Comparison of ENCODE assay signal across 18 cellular contexts in the genomic region with DNA sequence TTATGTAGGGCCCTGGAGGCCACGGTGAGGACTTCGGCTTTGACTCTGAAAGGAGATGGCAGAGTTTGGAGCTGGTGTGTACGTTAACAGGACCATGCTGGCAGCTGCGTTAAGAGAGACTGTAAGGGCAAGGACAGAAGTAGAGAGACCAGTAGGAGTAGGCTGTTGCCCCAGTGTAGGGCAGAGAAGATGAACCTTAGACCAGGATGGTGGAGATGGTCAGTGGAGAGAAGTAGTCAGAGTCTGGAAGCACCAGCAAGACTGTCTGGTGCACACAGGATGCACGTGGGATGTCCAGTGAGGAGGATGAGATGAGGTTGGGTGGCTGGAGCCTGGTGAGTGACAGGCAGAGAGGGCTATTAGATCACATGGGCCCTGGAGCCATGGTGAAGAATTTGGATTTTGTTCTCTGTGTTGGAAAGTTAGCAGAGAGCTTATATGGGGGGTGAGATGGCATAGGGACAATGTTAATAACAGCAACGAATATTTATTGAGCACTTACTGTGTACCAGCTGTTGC.
DNase-seq lines count a peak whose midpoint lies in the region; ATAC-seq, FAIRE-seq and TF ChIP-seq lines count a peak whose summit lies in the region.
"Had no signal": no experiment of that assay in that cellular context is flagged by ENCODE, and none has a peak within 500 bp of the region (broad histone marks: within the 10 kb centered on the region; RNA-seq: fewer than 3 reads in every experiment).

No MANE protein-coding gene starts in this region.

- H2AFZ ChIP-seq in GM12878 (ENCODE audit: control insufficient read depth, low read depth, low read length) (no peak overlapping the region), mesenchymal stem cell (ENCODE audit: low read depth, low read length) (no peak overlapping the region)

- RAD21 ChIA-PET in GM12878 (lab: Charles Lee; ENCODE audit: unreplicated experiment): no interaction called here

- DNase-seq in HFFc6 (no peak), GM12878 (ENCODE audit: low read depth, low spot score) (no peak), mesenchymal stem cell (no peak), uterus (no peak), DMS153 (lab: John Stamatoyannopoulos, UW) (no peak), heart right ventricle (no peak)
- no peak for DNase-seq in activated naive CD8-positive, alpha-beta T cell treated with anti-CD3 and anti-CD28 coated beads for 36 hours
- DNase-seq: activated gamma-delta T cell; COR-L47; gastrocnemius medialis; KBM-7; natural killer cell; NCI-H146; Right ventricle myocardium superior; stimulated activated naive CD4-positive, alpha-beta T cell; T-helper 1 cell had no signal

- 0 out of 2 replicates have a peak overlapping the region, but pooled peaks have one; percentile 19 for H3K4me3 Mint-ChIP-seq in HFFc6
- no peak overlapping the region for H3K4me3 Mint-ChIP-seq in activated naive CD8-positive, alpha-beta T cell treated with anti-CD3 and anti-CD28 coated beads for 36 hours
- H3K4me3 Mint-ChIP-seq: central memory CD8-positive, alpha-beta T cell; memory B cell; natural killer cell had no signal

- H3K4me1 ChIP-seq in GM12878 (ENCODE audit: control insufficient read depth, insufficient read depth, low read length) (no peaks in the 10 kb centered on the region; the same call in 1 of the 2 replicates), mesenchymal stem cell (ENCODE audit: control insufficient read depth, insufficient read depth, low read depth, low read length) (peaks cover 32% of the 10 kb centered on the region), uterus (peaks cover 18 to 27% of the 10 kb centered on the region in 2 donors), heart right ventricle (peaks cover 21 to 80% (median 42%) of the 10 kb centered on the region in 9 donors)

- peak overlapping the region; percentile 85 to 88 for H2BK12ac ChIP-seq in mesenchymal stem cell (ENCODE audit: low read length in 2 of 2)

- no peak overlapping the region for H2BK5ac ChIP-seq in mesenchymal stem cell (ENCODE audit: low read depth, low read length, poor library complexity, severe bottlenecking)

- no peak overlapping the region for H2AK5ac ChIP-seq in mesenchymal stem cell (ENCODE audit: low read length, severe bottlenecking)

- H3K9me3 ChIP-seq in GM12878 (replicated peaks; ENCODE audit: control insufficient read depth, insufficient read depth, low read length): no peaks in the 10 kb centered on the region
- no peaks in the 10 kb centered on the region for H3K9me3 ChIP-seq in mesenchymal stem cell (ENCODE audit: control insufficient read depth, low read length)
- H3K9me3 ChIP-seq in uterus: no peaks in the 10 kb centered on the region
- H3K9me3 ChIP-seq in heart right ventricle: no peaks in the 10 kb centered on the region
- H3K9me3 ChIP-seq: gastrocnemius medialis had no signal

- TF ChIP-seq POLR2A in GM12878 (IDR thresholded peaks at IDR 0.05; ENCODE audit: low read depth, low read length): no peak
- no peak for TF ChIP-seq POLR2A in uterus (IDR thresholded peaks at IDR 0.05)

- no peak overlapping the region for H2BK15ac ChIP-seq in mesenchymal stem cell (ENCODE audit: low read depth, poor library complexity, severe bottlenecking)

- in situ Hi-C loops in GM12878 (cut with MboI): no loop called here

- H3K79me2 ChIP-seq in GM12878 (ENCODE audit: control insufficient read depth, insufficient read depth, low read length): no peaks in the 10 kb centered on the region

- no peaks in the 10 kb centered on the region; the same call in 1 of the 2 replicates for H3K36me3 Mint-ChIP-seq in HFFc6 (ENCODE audit: low read depth)
- H3K36me3 Mint-ChIP-seq in activated naive CD8-positive, alpha-beta T cell treated with anti-CD3 and anti-CD28 coated beads for 36 hours: no peaks in the 10 kb centered on the region
- H3K36me3 Mint-ChIP-seq: memory B cell, natural killer cell had no signal

- H3K18ac ChIP-seq in mesenchymal stem cell (ENCODE audit: low read depth in 1 of 2, low read length in 2 of 2): peak overlapping the region; percentile 23 to 86

- FAIRE-seq in GM12878 (lab: Jason Lieb, UNC): no peak

- no peaks in the 10 kb centered on the region for H4K20me1 ChIP-seq in GM12878 (ENCODE audit: control insufficient read depth, insufficient read depth)

- ATAC-seq in GM12878 (no peak), heart right ventricle (no peak)
- ATAC-seq: gastrocnemius medialis, natural killer cell had no signal

- peaks cover 26% of the 10 kb centered on the region for H3K79me1 ChIP-seq in mesenchymal stem cell (replicated peaks; ENCODE audit: low read length, poor library complexity, severe bottlenecking)

- H3K9ac ChIP-seq in GM12878 (ENCODE audit: control insufficient read depth, insufficient read depth, low read length): no peak overlapping the region
- no peak overlapping the region for H3K9ac ChIP-seq in mesenchymal stem cell (ENCODE audit: low read length)

- peak overlapping the region; percentile 72 for H4K91ac ChIP-seq in mesenchymal stem cell (ENCODE audit: low read length)

- no peak overlapping the region for H3K4me2 ChIP-seq in GM12878 (ENCODE audit: control insufficient read depth, insufficient read depth)
- no peak overlapping the region for H3K4me2 ChIP-seq in mesenchymal stem cell (ENCODE audit: low read length, poor library complexity, severe bottlenecking)

- H3K27me3 ChIP-seq in GM12878 (replicated peaks in 1 of 2; ENCODE audit: control insufficient read depth in 2 of 2, insufficient read depth in 2 of 2, low read length in 1 of 2) (no peaks in the 10 kb centered on the region), mesenchymal stem cell (ENCODE audit: control insufficient read depth in 1 of 2, insufficient read depth in 1 of 2, low read length in 2 of 2) (no peaks in the 10 kb centered on the region), uterus (no peaks in the 10 kb centered on the region), heart right ventricle (no peaks in the 10 kb centered on the region)
- H3K27me3 ChIP-seq: gastrocnemius medialis had no signal

- H3K23ac ChIP-seq in mesenchymal stem cell (ENCODE audit: low read length in 2 of 2): peak overlapping the region in 1 of 2 experiments; percentile 3

- H3K27me3 Mint-ChIP-seq in HFFc6 (ENCODE audit: insufficient read depth): peaks cover 1% of the 10 kb centered on the region; the same call in 1 of the 2 replicates
- no peaks in the 10 kb centered on the region for H3K27me3 Mint-ChIP-seq in activated naive CD8-positive, alpha-beta T cell treated with anti-CD3 and anti-CD28 coated beads for 36 hours

- peak overlapping the region in 1 of 2 experiments; percentile 42 for H3K4ac ChIP-seq in mesenchymal stem cell (ENCODE audit: low read depth in 1 of 2, low read length in 2 of 2)

- H3K36me3 ChIP-seq in GM12878 (ENCODE audit: control insufficient read depth in 2 of 2, insufficient read depth in 2 of 2, low read length in 1 of 2) (no peaks in the 10 kb centered on the region), mesenchymal stem cell (ENCODE audit: control insufficient read depth in 1 of 2, insufficient read depth in 2 of 2, low read depth in 1 of 2, low read length in 2 of 2) (no peaks in the 10 kb centered on the region), uterus (no peaks in the 10 kb centered on the region), heart right ventricle (no peaks in the 10 kb centered on the region)
- H3K36me3 ChIP-seq: gastrocnemius medialis had no signal

- no peak overlapping the region for H4K8ac ChIP-seq in mesenchymal stem cell (ENCODE audit: low read length)

- CTCF ChIA-PET in GM12878 (lab: Yijun Ruan, JAX): interaction anchor here (0.8 to 1.6 kb wide), 3 partner anchors 19 to 106 kb away, joined by 3 read pairs; no protein-coding TSS in a partner anchor

- TF ChIP-seq CTCF in HFFc6 (IDR thresholded peaks at IDR 0.05): no peak
- no peak for TF ChIP-seq CTCF in GM12878 (IDR thresholded peaks at IDR 0.05 in 2 of 3, conservative IDR thresholded peaks at IDR 0.05 in 1 of 3; ENCODE audit: control insufficient read depth in 2 of 3, extremely low read depth in 1 of 3, insufficient read depth in 1 of 3, low read depth in 3 of 3, low read length in 3 of 3)
- no peak for TF ChIP-seq CTCF in uterus (IDR thresholded peaks at IDR 0.05)
- TF ChIP-seq CTCF in heart right ventricle (IDR thresholded peaks at IDR 0.05): no peak

- H3K4me1 Mint-ChIP-seq in HFFc6 (ENCODE audit: low read depth): peaks cover 75% of the 10 kb centered on the region
- H3K4me1 Mint-ChIP-seq in activated naive CD8-positive, alpha-beta T cell treated with anti-CD3 and anti-CD28 coated beads for 36 hours: peaks cover 52% of the 10 kb centered on the region
- H3K4me1 Mint-ChIP-seq: central memory CD8-positive, alpha-beta T cell had no signal

- H3K27ac ChIP-seq in GM12878 (ENCODE audit: control insufficient read depth, insufficient read depth): no peak overlapping the region
- no peak overlapping the region for H3K27ac ChIP-seq in mesenchymal stem cell (ENCODE audit: low read length, poor library complexity, severe bottlenecking)
- peak overlapping the region; percentile 60 to 71 for H3K27ac ChIP-seq in uterus
- no peak overlapping the region for H3K27ac ChIP-seq in heart right ventricle

- no peak overlapping the region for H3K4me3 ChIP-seq in GM12878
- no peak overlapping the region for H3K4me3 ChIP-seq in mesenchymal stem cell (ENCODE audit: insufficient read depth in 1 of 2, low read depth in 1 of 2, low read length in 2 of 2)
- no peak overlapping the region for H3K4me3 ChIP-seq in uterus
- H3K4me3 ChIP-seq in heart right ventricle: no peak overlapping the region
- H3K4me3 ChIP-seq: gastrocnemius medialis had no signal

- no peak overlapping the region for H2BK120ac ChIP-seq in mesenchymal stem cell (ENCODE audit: low read depth, low read length)

- POLR2A ChIA-PET in GM12878 (lab: Charles Lee): no interaction called here

- SMC1A ChIA-PET in GM12878 (lab: Charles Lee; ENCODE audit: uncharacterized antibody, unreplicated experiment): interaction anchor here (0.9 kb wide), 1 partner anchor 906 kb away, joined by 3 read pairs; no protein-coding TSS in a partner anchor

- peak overlapping the region in 1 of 2 experiments; percentile 30 for H3K14ac ChIP-seq in mesenchymal stem cell (ENCODE audit: low read length in 2 of 2)

- intact Hi-C loops in GM12878 (cut with micrococcal nuclease; ENCODE audit: unreplicated experiment): no loop called here
- intact Hi-C loops in uterus (cut with DNase I; ENCODE audit: low total_unique reads): no loop called here
- intact Hi-C loops in heart right ventricle (cut with DNase I): loop anchor here in 1 of 10 donors (5.0 kb wide), 1 partner anchor 44 kb away; no protein-coding TSS in a partner anchor

- WGBS in GM12878 (ENCODE audit: insufficient coverage, insufficient replicate concordance, low lambda C conversion rate, missing lambda C conversion rate): 23% methylated on average over 6 of the region's 6 CpGs
- 90% methylated on average over 6 of the region's 6 CpGs for WGBS in mesenchymal stem cell
- WGBS in heart right ventricle, 2 donors: 89 to 95% methylated on average over 6 of the region's 6 CpGs

- no peak for TF ChIP-seq EP300 in GM12878 (IDR thresholded peaks at IDR 0.05; ENCODE audit: borderline replicate concordance in 1 of 2, control insufficient read depth in 1 of 2, low read depth in 2 of 2, low read length in 2 of 2)

- no peak overlapping the region for H3K27ac Mint-ChIP-seq in HFFc6
- no peak overlapping the region for H3K27ac Mint-ChIP-seq in activated naive CD8-positive, alpha-beta T cell treated with anti-CD3 and anti-CD28 coated beads for 36 hours
- H3K27ac Mint-ChIP-seq: memory B cell, natural killer cell had no signal

- no peak for TF ChIP-seq RAD21 in GM12878 (IDR thresholded peaks at IDR 0.05; ENCODE audit: insufficient read depth, low read depth, low read length)

- BruUV-seq in GM12878 (replicated peaks; lab: Mats Ljungman, UMichigan): no TSS peak

- H3K9me3 Mint-ChIP-seq in HFFc6: no peaks in the 10 kb centered on the region
- no peaks in the 10 kb centered on the region for H3K9me3 Mint-ChIP-seq in activated naive CD8-positive, alpha-beta T cell treated with anti-CD3 and anti-CD28 coated beads for 36 hours
- H3K9me3 Mint-ChIP-seq: central memory CD8-positive, alpha-beta T cell; memory B cell; natural killer cell had no signal

Comparison
In these comparisons a context has a peak if more than half of its experiments do, and no peak if none do; other contexts are left out.
1. H3K27ac ChIP-seq: peak in uterus (2 of 2); none in GM12878 (single experiment), mesenchymal stem cell (single experiment) and heart right ventricle (0 of 10).